ENCODE assay signal across 32 cellular contexts in the genomic region with DNA sequence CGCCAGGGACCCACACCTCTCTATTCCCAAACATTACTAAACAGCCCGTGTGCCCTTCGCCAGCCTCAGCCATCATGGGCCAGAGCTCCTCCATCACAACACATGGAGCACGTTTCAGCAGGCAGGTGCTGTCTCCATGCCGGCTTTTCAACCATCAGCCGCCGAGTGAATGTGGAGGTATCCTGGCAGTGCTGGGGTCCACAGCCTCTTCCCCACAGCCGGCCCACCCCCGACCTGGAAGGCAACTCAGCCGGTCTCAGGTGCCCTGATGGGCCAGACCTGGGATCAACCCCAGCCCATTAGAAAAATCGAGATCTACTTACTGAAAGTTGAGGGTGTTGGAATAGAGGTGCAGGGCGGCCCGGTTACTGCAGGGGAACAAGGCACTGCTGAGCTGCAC. TPM values are rescaled to one million over a fixed set of nuclear protein-coding genes. Genes with fewer than 3 reads are reported as not detected.
DNase-seq lines count a peak whose midpoint lies in the region; ATAC-seq and TF ChIP-seq lines count a peak whose summit lies in the region.
"Had no signal": no experiment of that assay in that cellular context is flagged by ENCODE, and none has a peak within 500 bp of the region (broad histone marks: within the 10 kb centered on the region; RNA-seq: fewer than 3 reads in every experiment).

No MANE protein-coding gene starts in this region.

- peaks cover 31% of the 10 kb centered on the region for H3K36me3 ChIP-seq in adipocyte (ENCODE audit: control insufficient read depth, insufficient read depth, low read length, severe bottlenecking)
- H3K36me3 ChIP-seq in trophoblast cell (ENCODE audit: control insufficient read depth in 1 of 2, insufficient read depth in 2 of 2, low read length in 2 of 2) = peaks cover 36 to 37% of the 10 kb centered on the region in 2 experiments
- H3K36me3 ChIP-seq: right lobe of liver had no signal

- ATAC-seq in T-cell (replicated peaks in 1 of 4) = no peak
- ATAC-seq in HG03039 (IDR thresholded peaks at IDR 0.05; ENCODE audit: unreplicated experiment) = no peak
- no peak for ATAC-seq in WTC11
- ATAC-seq: gastroesophageal sphincter, left lung, right lobe of liver had no signal

- no peak overlapping the region for H3K27ac ChIP-seq in trophoblast cell (ENCODE audit: low read depth, low read length)
- H3K27ac ChIP-seq: 22Rv1, dorsolateral prefrontal cortex, gastroesophageal sphincter, left lung, right lobe of liver, thyroid gland had no signal

- H3K18ac ChIP-seq in trophoblast cell (ENCODE audit: low read length) = no peak overlapping the region

- H4K91ac ChIP-seq in trophoblast cell (ENCODE audit: low read depth, low read length) = no peak overlapping the region

- no peak overlapping the region for H2BK5ac ChIP-seq in trophoblast cell (ENCODE audit: low read depth, low read length, poor library complexity)

- no peaks in the 10 kb centered on the region for H3K9me3 ChIP-seq in adipocyte (ENCODE audit: control insufficient read depth, low read length)
- H3K9me3 ChIP-seq in trophoblast cell (ENCODE audit: insufficient read depth, low read depth, low read length) = no peaks in the 10 kb centered on the region
- H3K9me3 ChIP-seq: gastroesophageal sphincter, left lung, right lobe of liver, thyroid gland had no signal

- H3K23ac ChIP-seq in trophoblast cell (ENCODE audit: low read length) = no peak overlapping the region

- peak overlapping the region; percentile 18 for H3K9ac ChIP-seq in adipocyte (ENCODE audit: low read length)
- H3K9ac ChIP-seq in trophoblast cell (ENCODE audit: low read length) = no peak overlapping the region

- H4K12ac ChIP-seq in trophoblast cell (ENCODE audit: low read depth, low read length) = peak overlapping the region; percentile 25

- no peak overlapping the region for H3K4ac ChIP-seq in trophoblast cell (ENCODE audit: low read depth, low read length)

- H3K79me2 ChIP-seq in trophoblast cell (ENCODE audit: control insufficient read depth, insufficient read depth, low read length, poor library complexity) = peaks cover 17% of the 10 kb centered on the region

- H3K4me1 ChIP-seq in adipocyte (ENCODE audit: control insufficient read depth, insufficient read depth, low read length) (peaks cover 23% of the 10 kb centered on the region), trophoblast cell (ENCODE audit: control insufficient read depth in 1 of 2, insufficient read depth in 2 of 2, low read length in 2 of 2) (peaks cover 8 to 15% of the 10 kb centered on the region in 2 experiments)

- H3K14ac ChIP-seq in trophoblast cell (ENCODE audit: low read length) = no peak overlapping the region

- no peak overlapping the region for H2BK120ac ChIP-seq in trophoblast cell (ENCODE audit: insufficient read depth, low read length, poor library complexity)

- H3K36me3 Mint-ChIP-seq in T-helper 1 cell treated with Interleukin-12 subunit alpha and Interleukin-12 subunit beta and Interleukin-4 antibody, amounts not matched to agents 30 μg/mL and 1 μg/mL, for 36 hours (ENCODE audit: low read depth) = peaks cover 8% of the 10 kb centered on the region
- H3K36me3 Mint-ChIP-seq in T-cell (peaks cover 6% of the 10 kb centered on the region), WTC11 (peaks cover 6% of the 10 kb centered on the region)

- DNase-seq in T-helper 1 cell (no peak), T-cell (no peak), adipocyte (ENCODE audit: low read depth) (no peak), trophoblast cell (no peak), HuH-7.5 (ENCODE audit: low spot score) (no peak), WTC11 (ENCODE audit: low spot score) (no peak)
- DNase-seq: activated CD4-positive, alpha-beta T cell treated with anti-CD3 and anti-CD28 coated beads for 4 hours; activated naive CD4-positive, alpha-beta T cell treated with anti-CD3 and anti-CD28 coated beads, Interleukin-2, amount 50 U/mL, for 16 hours; DMS53; dorsolateral prefrontal cortex; hypothalamus; left lung; mesenchymal stem cell; MM.1S; NCI-H2081; NCI-H345; NCI-H748 treated with DMSO at 0.1 percent for 48 hours; right lobe of liver; stimulated activated CD4-positive, alpha-beta T cell treated with anti-CD3 and anti-CD28 coated beads, Interleukin-4, amount 100 ng/mL, for 4 hours; stimulated activated naive CD4-positive, alpha-beta T cell treated with Interleukin-2 at 50 U/mL for 16 hours; T-helper 2 cell; thyroid gland had no signal

- H3K27me3 ChIP-seq in adipocyte (replicated peaks; ENCODE audit: control insufficient read depth, insufficient read depth, low read length) (no peaks in the 10 kb centered on the region), trophoblast cell (ENCODE audit: insufficient read depth, low read length) (no peaks in the 10 kb centered on the region)
- H3K27me3 ChIP-seq: gastroesophageal sphincter, left lung, right lobe of liver, thyroid gland had no signal

- H2BK12ac ChIP-seq in trophoblast cell (ENCODE audit: low read length) = no peak overlapping the region

- POLR2A ChIA-PET in T-cell (lab: Charles Lee) (no interaction called here), WTC11 (lab: Charles Lee) (no interaction called here)

- CTCF ChIA-PET in T-cell (lab: Charles Lee) = no interaction called here
- CTCF ChIA-PET in WTC11 (lab: Charles Lee) = no interaction called here

- peaks cover 15% of the 10 kb centered on the region for H3K4me1 Mint-ChIP-seq in T-helper 1 cell treated with Interleukin-12 subunit alpha and Interleukin-12 subunit beta and Interleukin-4 antibody, amounts not matched to agents 30 μg/mL and 1 μg/mL, for 36 hours (ENCODE audit: low read depth)
- H3K4me1 Mint-ChIP-seq in T-cell (peaks cover 35 to 41% (median 35%) of the 10 kb centered on the region in 3 donors), WTC11 (peaks cover 14% of the 10 kb centered on the region)

- no peak for TF ChIP-seq CTCF in WTC11 (IDR thresholded peaks at IDR 0.05)

- peak overlapping the region; percentile 24 for H3K27ac Mint-ChIP-seq in T-helper 1 cell treated with Interleukin-12 subunit alpha and Interleukin-12 subunit beta and Interleukin-4 antibody, amounts not matched to agents 30 μg/mL and 1 μg/mL, for 36 hours
- peak overlapping the region; percentile 25 to 76 for H3K27ac Mint-ChIP-seq in T-cell
- no peak overlapping the region for H3K27ac Mint-ChIP-seq in WTC11
- H3K27ac Mint-ChIP-seq: activated T-helper 1 cell treated with anti-CD3 and anti-CD28 coated beads, Interleukin-12 subunit alpha, Interleukin-12 subunit beta, Interleukin-2, Interleukin-4 antibody, amounts not matched to agents 30 ng/mL and 10 ng/mL and 1 ng/mL, durations not matched to agents 14 hours and 24 hours and 36 hours; progenitor cell of endocrine pancreas had no signal

- no peak overlapping the region for H2AK5ac ChIP-seq in trophoblast cell (ENCODE audit: low read length)

- H3K4me3 ChIP-seq in adipocyte (ENCODE audit: low read length) = no peak overlapping the region
- H3K4me3 ChIP-seq in trophoblast cell (ENCODE audit: low read depth, low read length) = no peak overlapping the region
- H3K4me3 ChIP-seq: dorsolateral prefrontal cortex, gastroesophageal sphincter, left lung, right lobe of liver, thyroid gland had no signal

- no peak overlapping the region for H3K4me2 ChIP-seq in trophoblast cell (ENCODE audit: low read length)

- WGBS in trophoblast cell (ENCODE audit: extremely low coverage, insufficient coverage, insufficient read length) = no CpG with 5 or more reads among the region's 13 CpGs

- H3K27me3 Mint-ChIP-seq in T-helper 1 cell treated with Interleukin-12 subunit alpha and Interleukin-12 subunit beta and Interleukin-4 antibody, amounts not matched to agents 30 μg/mL and 1 μg/mL, for 36 hours (ENCODE audit: low read depth) = no peaks in the 10 kb centered on the region
- peaks cover 0 to 9% of the 10 kb centered on the region in 2 donors for H3K27me3 Mint-ChIP-seq in T-cell
- no peaks in the 10 kb centered on the region for H3K27me3 Mint-ChIP-seq in WTC11 (ENCODE audit: low read depth)
- H3K27me3 Mint-ChIP-seq: progenitor cell of endocrine pancreas had no signal

- no peak overlapping the region for H3K4me3 Mint-ChIP-seq in T-helper 1 cell treated with Interleukin-12 subunit alpha and Interleukin-12 subunit beta and Interleukin-4 antibody, amounts not matched to agents 30 μg/mL and 1 μg/mL, for 36 hours
- H3K4me3 Mint-ChIP-seq in T-cell (no peak overlapping the region), WTC11 (no peak overlapping the region)
- H3K4me3 Mint-ChIP-seq: activated T-helper 1 cell treated with anti-CD3 and anti-CD28 coated beads, Interleukin-12 subunit alpha, Interleukin-12 subunit beta, Interleukin-2, Interleukin-4 antibody, amounts not matched to agents 30 ng/mL and 10 ng/mL and 1 ng/mL, durations not matched to agents 14 hours and 24 hours and 36 hours had no signal

- no peak overlapping the region for H4K8ac ChIP-seq in trophoblast cell (ENCODE audit: low read depth, low read length)

- no peaks in the 10 kb centered on the region for H3K9me3 Mint-ChIP-seq in T-helper 1 cell treated with Interleukin-12 subunit alpha and Interleukin-12 subunit beta and Interleukin-4 antibody, amounts not matched to agents 30 μg/mL and 1 μg/mL, for 36 hours
- H3K9me3 Mint-ChIP-seq in T-cell (no peaks in the 10 kb centered on the region), WTC11 (no peaks in the 10 kb centered on the region)
- H3K9me3 Mint-ChIP-seq: activated T-helper 1 cell treated with anti-CD3 and anti-CD28 coated beads, Interleukin-12 subunit alpha, Interleukin-12 subunit beta, Interleukin-2, Interleukin-4 antibody, amounts not matched to agents 30 ng/mL and 10 ng/mL and 1 ng/mL, durations not matched to agents 14 hours and 24 hours and 36 hours had no signal

- H2AFZ ChIP-seq in trophoblast cell (ENCODE audit: insufficient read depth, low read length, poor library complexity) = no peak overlapping the region

- H3K79me1 ChIP-seq in trophoblast cell (ENCODE audit: low read length) = peaks cover 13% of the 10 kb centered on the region

TF ChIP-seq in WTC11, 78 proteins besides CTCF, POLR2A, EP300 and RAD21 (continues in another document):
- TF ChIP-seq, protein P1, sequence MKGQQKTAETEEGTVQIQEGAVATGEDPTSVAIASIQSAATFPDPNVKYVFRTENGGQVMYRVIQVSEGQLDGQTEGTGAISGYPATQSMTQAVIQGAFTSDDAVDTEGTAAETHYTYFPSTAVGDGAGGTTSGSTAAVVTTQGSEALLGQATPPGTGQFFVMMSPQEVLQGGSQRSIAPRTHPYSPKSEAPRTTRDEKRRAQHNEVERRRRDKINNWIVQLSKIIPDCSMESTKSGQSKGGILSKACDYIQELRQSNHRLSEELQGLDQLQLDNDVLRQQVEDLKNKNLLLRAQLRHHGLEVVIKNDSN (CRISPR knock-in tag; IDR thresholded peaks at IDR 0.05) = no peak

RNA-seq across cellular contexts. Expression of gene NAA10, which starts 3.1 kb away (rescaled TPM):
- 10 to 100 TPM; 53.3 to 98.2 (median 80.0) TPM for total RNA-seq in T-cell
- 92.2 and 95.5 TPM in 2 replicates for polyA plus RNA-seq in trophoblast cell (2013)
- 97.1 to 107 TPM (median 101 TPM) in 3 replicates for total RNA-seq in WTC11 (2021)

RNA-seq across cellular contexts. Expression of gene ARHGAP4, which starts 5.7 kb away (rescaled TPM):
- total RNA-seq in T-cell = 100 to 1,000 TPM; 420 to 485 (median 468) TPM
- 1.5 and 1.9 TPM in 2 replicates for polyA plus RNA-seq in trophoblast cell (2013)
- 52.1 to 66.9 TPM (median 65.3 TPM) in 3 replicates for total RNA-seq in WTC11 (2021)

RNA-seq across cellular contexts. Expression of gene RENBP, which starts 12.7 kb away (rescaled TPM):
- total RNA-seq in T-cell (10 to 100 TPM; 10.2 to 23.5 (median 19.5) TPM), WTC11 (2021) (14.0 to 18.6 TPM (median 16.2 TPM) in 3 replicates)
- polyA plus RNA-seq in trophoblast cell (2013) = 0.82 and 0.94 TPM in 2 replicates

RNA-seq across cellular contexts. Expression of gene AVPR2, which starts 27.3 kb away (rescaled TPM):
- total RNA-seq in T-cell = not detected
- not detected in 2 replicates for polyA plus RNA-seq in trophoblast cell (2013)
- total RNA-seq in WTC11 (2021) = 0.11 TPM in 1 of 3 replicates, not detected in the others
- total RNA-seq: activated T-helper 1 cell treated with anti-CD3 and anti-CD28 coated beads, Interleukin-12 subunit alpha, Interleukin-12 subunit beta, Interleukin-2, Interleukin-4 antibody, amounts not matched to agents 30 ng/mL and 10 ng/mL and 1 ng/mL, durations not matched to agents 14 hours and 24 hours and 36 hours; endothelial cell of umbilical vein; fibroblast of lung; H1; HT-29; progenitor cell of endocrine pancreas had no signal
- polyA plus RNA-seq: endothelial cell of umbilical vein, fibroblast of lung had no signal

RNA-seq across cellular contexts. Expression of gene HCFC1, which starts 39.9 kb away (rescaled TPM):
- total RNA-seq in T-cell (10 to 100 TPM; 67.1 to 73.4 (median 69.2) TPM), WTC11 (2021) (121 to 130 TPM (median 125 TPM) in 3 replicates)
- polyA plus RNA-seq in trophoblast cell (2013) = 47.6 and 50.4 TPM in 2 replicates
